Comparison of ENCODE assay signal across 1 cellular context in genomic region chr4:139794158-139794954, GRCh38.
TF ChIP-seq lines count a peak whose summit lies in the region.

No MANE protein-coding gene starts in this region.

TF ChIP-seq in SK-N-SH treated with all-trans-retinoic acid at 6 μM for 48 hours, 23 proteins besides CTCF, POLR2A, EP300 and RAD21 (continued from another document):
- TF ChIP-seq CREB5 (CRISPR knock-in tag; IDR thresholded peaks at IDR 0.05; ENCODE audit: low read depth) (no peak), TSHZ2 (CRISPR knock-in tag; IDR thresholded peaks at IDR 0.05) (peak; percentile 87), ZNF70 (CRISPR knock-in tag; IDR thresholded peaks at IDR 0.05) (peak; percentile 35; the same call in 1 of the 2 replicates), BACH2 (CRISPR knock-in tag; IDR thresholded peaks at IDR 0.05; ENCODE audit: borderline replicate concordance) (no peak), ESRRG (CRISPR knock-in tag; IDR thresholded peaks at IDR 0.05) (no peak)
